19 cellular contexts compared by ENCODE assay signal in genomic region chr6:63236398-63236817, GRCh38. TPM values are rescaled to one million over a fixed set of nuclear protein-coding genes. Genes with fewer than 3 reads are reported as not detected.
DNase-seq lines count a peak whose midpoint lies in the region; ATAC-seq, FAIRE-seq and TF ChIP-seq lines count a peak whose summit lies in the region.
"Had no signal": no experiment of that assay in that cellular context is flagged by ENCODE, and none has a peak within 500 bp of the region (broad histone marks: within the 10 kb centered on the region; RNA-seq: fewer than 3 reads in every experiment).

No MANE protein-coding gene starts in this region.

- no peak overlapping the region for H2BK20ac ChIP-seq in H9 (ENCODE audit: low read depth, low read length, poor library complexity, severe bottlenecking)
- no peak overlapping the region for H2BK20ac ChIP-seq in H1 (ENCODE audit: low read length)

- H3K9ac ChIP-seq in H9 (ENCODE audit: extremely low read depth, insufficient read length, low read length) (no peak overlapping the region), H1 (replicated peaks in 1 of 4; ENCODE audit: extremely low read depth in 1 of 4, low read depth in 3 of 4, low read length in 3 of 4) (no peak overlapping the region; a peak in 1 of 7 replicates), HepG2 (ENCODE audit: insufficient read depth, low read depth, low read length) (no peak overlapping the region)

- peaks cover 6 to 10% of the 10 kb centered on the region in 2 experiments; a peak in 4 of 5 replicates for H3K9me3 Mint-ChIP-seq in H9
- H3K9me3 Mint-ChIP-seq in activated T-helper 17 cell treated with anti-CD3 and anti-CD28 coated beads, Interleukin-2, amount 50 U/mL, for 72 hours, result peaks cover 4% of the 10 kb centered on the region

- H3K27me3 ChIP-seq in H9 (ENCODE audit: insufficient read depth, low read length), result no peaks in the 10 kb centered on the region; the same call in 1 of the 2 replicates
- H3K27me3 ChIP-seq in H1 (replicated peaks in 1 of 4; ENCODE audit: control insufficient read depth in 3 of 4, extremely low read depth in 1 of 4, insufficient read depth in 3 of 4, low read length in 3 of 4), result peaks cover 0 to 4% (median 2%) of the 10 kb centered on the region in 4 experiments; a peak in 4 of 7 replicates
- H3K27me3 ChIP-seq in HepG2 (ENCODE audit: control insufficient read depth in 1 of 2, insufficient read depth in 2 of 2, low read length in 2 of 2), result 0 out of 5 replicates have a peak, but pooled peaks cover 0 to 1% of the 10 kb centered on the region in 2 experiments

- ATAC-seq in GM18511 (IDR thresholded peaks at IDR 0.05; ENCODE audit: unreplicated experiment) (peak; percentile 72), HepG2 (no peak), sciatic nerve (no peak)
- no peak for ATAC-seq in activated T-helper 17 cell treated with anti-CD3 and anti-CD28 coated beads, Interleukin-2, amount 50 U/mL, for 72 hours (replicated peaks)
- ATAC-seq: naive thymus-derived CD4-positive, alpha-beta T cell; PC-3; psoas muscle; SK-N-SH treated with all-trans-retinoic acid at 6 μM for 48 hours had no signal

- H3K36me3 ChIP-seq in H1 (ENCODE audit: control insufficient read depth in 2 of 4, insufficient read depth in 4 of 4, low read length in 3 of 4) (no peaks in the 10 kb centered on the region), HepG2 (replicated peaks in 1 of 2; ENCODE audit: control insufficient read depth in 1 of 2, insufficient read depth in 2 of 2, low read length in 2 of 2) (no peaks in the 10 kb centered on the region)

- H2BK120ac ChIP-seq in H9 (ENCODE audit: low read depth, low read length, poor library complexity, severe bottlenecking) (no peak overlapping the region), H1 (replicated peaks; ENCODE audit: low read depth, low read length) (no peak overlapping the region)

- FAIRE-seq in H1 (lab: Jason Lieb, UNC) (peak; percentile 95), HepG2 (lab: Jason Lieb, UNC) (no peak)
- FAIRE-seq: frontal cortex had no signal

- no peak for TF ChIP-seq POLR2A in H1 (IDR thresholded peaks at IDR 0.05; ENCODE audit: control extremely low read depth in 1 of 2, low read depth in 2 of 2, low read length in 2 of 2)
- no peak for TF ChIP-seq POLR2A in HepG2 (IDR thresholded peaks at IDR 0.05; ENCODE audit: insufficient read depth in 1 of 2, low read depth in 2 of 2, low read length in 2 of 2)

- TF ChIP-seq EP300 in H1 (IDR thresholded peaks at IDR 0.05; ENCODE audit: borderline replicate concordance in 1 of 2, low read depth in 2 of 2, low read length in 2 of 2), result no peak
- TF ChIP-seq EP300 in HepG2 (IDR thresholded peaks at IDR 0.05; ENCODE audit: low read depth in 2 of 2, low read length in 2 of 2), result no peak
- TF ChIP-seq EP300 in HepG2 (CRISPR knock-in tag; IDR thresholded peaks at IDR 0.05; ENCODE audit: borderline replicate concordance), result no peak

- no peak overlapping the region for H2BK5ac ChIP-seq in H9 (ENCODE audit: insufficient read length, low read length)
- no peak overlapping the region for H2BK5ac ChIP-seq in H1 (ENCODE audit: low read depth, low read length)

- no peaks in the 10 kb centered on the region for H4K20me1 ChIP-seq in H9 (ENCODE audit: control insufficient read depth, insufficient read depth, insufficient read length)
- no peaks in the 10 kb centered on the region for H4K20me1 ChIP-seq in H1 (replicated peaks in 1 of 2; ENCODE audit: control insufficient read depth in 1 of 2, insufficient read depth in 2 of 2, low read length in 2 of 2)
- H4K20me1 ChIP-seq in HepG2 (ENCODE audit: insufficient read depth, low read length), result no peaks in the 10 kb centered on the region

- H3K4me3 Mint-ChIP-seq in H9, result no peak overlapping the region
- no peak overlapping the region for H3K4me3 Mint-ChIP-seq in activated T-helper 17 cell treated with anti-CD3 and anti-CD28 coated beads, Interleukin-2, amount 50 U/mL, for 72 hours
- H3K4me3 Mint-ChIP-seq: naive thymus-derived CD4-positive, alpha-beta T cell had no signal

- no peak overlapping the region for H4K8ac ChIP-seq in H9 (replicated peaks; ENCODE audit: insufficient read length, low read depth, low read length)
- no peak overlapping the region for H4K8ac ChIP-seq in H1 (ENCODE audit: extremely low read depth, insufficient read depth, low read length)

- no peak overlapping the region for H3K56ac ChIP-seq in H9 (ENCODE audit: insufficient read length, low read depth, low read length)
- H3K56ac ChIP-seq in H1 (replicated peaks; ENCODE audit: insufficient read length, low read depth, low read length), result no peak overlapping the region

- H3K27ac Mint-ChIP-seq in H9, result peak overlapping the region in 1 of 3 experiments; percentile 12; a peak in 1 of 7 replicates
- no peak overlapping the region for H3K27ac Mint-ChIP-seq in activated T-helper 17 cell treated with anti-CD3 and anti-CD28 coated beads, Interleukin-2, amount 50 U/mL, for 72 hours
- H3K27ac Mint-ChIP-seq: naive thymus-derived CD4-positive, alpha-beta T cell had no signal

- TF ChIP-seq RAD21 in H1 (IDR thresholded peaks at IDR 0.05 in 1 of 2, conservative IDR thresholded peaks at IDR 0.05 in 1 of 2; ENCODE audit: low read depth in 2 of 2, low read length in 2 of 2) (peak; percentile 30 to 41; a peak in 3 of 4 replicates), HepG2 (CRISPR knock-in tag; IDR thresholded peaks at IDR 0.05) (no peak)

- TF ChIP-seq CTCF in H9 (conservative IDR thresholded peaks at IDR 0.05), result 0 out of 3 replicates have a peak, but pooled peaks have one; percentile 8
- TF ChIP-seq CTCF in H1 (IDR thresholded peaks at IDR 0.05; ENCODE audit: control extremely low read depth in 1 of 3, insufficient read depth in 1 of 3, low read depth in 1 of 3, low read length in 3 of 3), result peak in 1 of 3 experiments; percentile 27; a peak in 1 of 4 replicates
- TF ChIP-seq CTCF in HepG2 (CRISPR knock-in tag; IDR thresholded peaks at IDR 0.05), result no peak

- in situ Hi-C loops in HepG2 (cut with HindIII; ENCODE audit: extremely low pct_ligation_motif_present, low pct_unique_long_range_greater_than_20kb), result no loop called here

- H4K5ac ChIP-seq in H9 (ENCODE audit: insufficient read length, low read depth, low read length), result no peak overlapping the region
- H4K5ac ChIP-seq in H1 (ENCODE audit: insufficient read length, low read depth, low read length), result no peak overlapping the region

- H2BK15ac ChIP-seq in H9 (ENCODE audit: low read depth, low read length) (no peak overlapping the region), H1 (ENCODE audit: low read length) (no peak overlapping the region)

- H3K23ac ChIP-seq in H9 (ENCODE audit: insufficient read length, low read depth, low read length) (no peak overlapping the region), H1 (ENCODE audit: insufficient read length) (no peak overlapping the region)

- intact Hi-C loops in HepG2 (cut with micrococcal nuclease; ENCODE audit: unreplicated experiment), result no loop called here
- intact Hi-C loops in sciatic nerve (cut with DNase I), result no loop called here

- no CpG with 5 or more reads among the region's 3 CpGs for WGBS in H9 (ENCODE audit: extremely low coverage, insufficient read length, low lambda C conversion rate)
- 43% methylated on average over 3 of the region's 3 CpGs; no CpG with 5 or more reads in 1 of the 2 experiments for WGBS in H1 (ENCODE audit: extremely low coverage in 1 of 2, insufficient coverage in 1 of 2, insufficient read length in 1 of 2, insufficient replicate concordance in 2 of 2, low coverage in 1 of 2, low lambda C conversion rate in 2 of 2, missing lambda C conversion rate in 1 of 2), 2 experiments
- WGBS in HepG2 (ENCODE audit: low lambda C conversion rate), result 6% methylated on average over 3 of the region's 3 CpGs

- peaks cover 0 to 5% (median 0%) of the 10 kb centered on the region in 3 experiments; a peak in 2 of 7 replicates for H3K36me3 Mint-ChIP-seq in H9 (ENCODE audit: insufficient read depth in 1 of 3, low read depth in 3 of 3)
- H3K36me3 Mint-ChIP-seq in activated T-helper 17 cell treated with anti-CD3 and anti-CD28 coated beads, Interleukin-2, amount 50 U/mL, for 72 hours (ENCODE audit: low read depth), result no peaks in the 10 kb centered on the region

- peaks cover 14% of the 10 kb centered on the region for H3K27me3 Mint-ChIP-seq in H9 (ENCODE audit: low read depth)
- H3K27me3 Mint-ChIP-seq in activated T-helper 17 cell treated with anti-CD3 and anti-CD28 coated beads, Interleukin-2, amount 50 U/mL, for 72 hours, result no peaks in the 10 kb centered on the region

- H2BK12ac ChIP-seq in H9 (ENCODE audit: insufficient read length, low read depth, low read length), result no peak overlapping the region
- H2BK12ac ChIP-seq in H1 (ENCODE audit: low read depth, low read length), result no peak overlapping the region

- no peak overlapping the region for H3K4me3 ChIP-seq in H1 (ENCODE audit: extremely low read depth in 1 of 4, insufficient read depth in 2 of 4, low read depth in 3 of 4, low read length in 4 of 4)
- no peak overlapping the region for H3K4me3 ChIP-seq in HepG2 (replicated peaks in 1 of 3; ENCODE audit: insufficient read depth in 1 of 3, low read depth in 2 of 3, low read length in 3 of 3)
- H3K4me3 ChIP-seq: psoas muscle had no signal

- H2AFZ ChIP-seq in H9 (ENCODE audit: low read length) (no peak overlapping the region), H1 (ENCODE audit: low read length) (no peak overlapping the region), HepG2 (ENCODE audit: low read length) (no peak overlapping the region)

- H3K14ac ChIP-seq in H9 (ENCODE audit: insufficient read depth, low read length), result no peak overlapping the region
- H3K14ac ChIP-seq in H1 (ENCODE audit: insufficient read length), result no peak overlapping the region

- H3K4ac ChIP-seq in H9 (ENCODE audit: low read depth, low read length) (no peak overlapping the region), H1 (replicated peaks; ENCODE audit: insufficient read length, low read depth, low read length) (no peak overlapping the region)

- no peaks in the 10 kb centered on the region for H3K9me3 ChIP-seq in H9 (ENCODE audit: control insufficient read depth, low read depth, low read length)
- H3K9me3 ChIP-seq in H1 (ENCODE audit: insufficient read depth in 2 of 2, low read depth in 1 of 2, low read length in 1 of 2), result no peaks in the 10 kb centered on the region
- H3K9me3 ChIP-seq in HepG2 (ENCODE audit: low read length), result no peaks in the 10 kb centered on the region
- H3K9me3 ChIP-seq: psoas muscle had no signal

- H3K23me2 ChIP-seq in H9 (ENCODE audit: insufficient read length, low read depth, low read length, poor library complexity, severe bottlenecking), result no peaks in the 10 kb centered on the region
- H3K23me2 ChIP-seq in H1 (ENCODE audit: low read depth, low read length), result no peaks in the 10 kb centered on the region; the same call in 1 of the 2 replicates

- H3K27ac ChIP-seq in H9 (ENCODE audit: insufficient read length, low read depth, low read length), result no peak overlapping the region
- no peak overlapping the region for H3K27ac ChIP-seq in H1 (ENCODE audit: low read depth, low read length)
- H3K27ac ChIP-seq in HepG2 (ENCODE audit: extremely low read length, insufficient read depth, low read length), result no peak overlapping the region
- H3K27ac ChIP-seq: psoas muscle had no signal

- H2AK5ac ChIP-seq in H9 (ENCODE audit: insufficient read length, low read length) (no peak overlapping the region), H1 (ENCODE audit: low read depth, low read length) (no peak overlapping the region)

- CTCF ChIA-PET in H1 (lab: Charles Lee; ENCODE audit: partially characterized antibody), result interaction anchor here (1.0 to 1.2 kb wide), 2 partner anchors 14 to 37 kb away, joined by 3 read pairs; no protein-coding TSS in a partner anchor
- CTCF ChIA-PET in HepG2 (lab: Yijun Ruan, JAX; ENCODE audit: low intra/inter-chr PET ratio, low total read pairs), result no interaction called here

- 0 out of 2 replicates have a peak, but pooled peaks cover 2% of the 10 kb centered on the region for H3K4me1 ChIP-seq in H9 (ENCODE audit: insufficient read depth, low read length)
- peaks cover 0 to 8% (median 3%) of the 10 kb centered on the region in 4 experiments; a peak in 4 of 7 replicates for H3K4me1 ChIP-seq in H1 (replicated peaks in 1 of 4; ENCODE audit: control insufficient read depth in 3 of 4, insufficient read depth in 4 of 4, low read length in 3 of 4)
- no peaks in the 10 kb centered on the region for H3K4me1 ChIP-seq in HepG2 (ENCODE audit: insufficient read depth, low read length)
- H3K4me1 ChIP-seq: psoas muscle had no signal

- H3K79me2 ChIP-seq in H9 (ENCODE audit: insufficient read depth, low read length) (no peaks in the 10 kb centered on the region), H1 (ENCODE audit: control insufficient read depth in 1 of 2, insufficient read depth in 2 of 2, low read length in 2 of 2) (no peaks in the 10 kb centered on the region), HepG2 (ENCODE audit: insufficient read depth, low read length) (no peaks in the 10 kb centered on the region)

- POLR2A ChIA-PET in H1 (lab: Charles Lee; ENCODE audit: partially characterized antibody) (no interaction called here), HepG2 (lab: Yijun Ruan, JAX) (no interaction called here)

- BruUV-seq in HepG2 (replicated peaks; lab: Mats Ljungman, UMichigan), result no TSS peak

- H3K18ac ChIP-seq in H9 (ENCODE audit: insufficient read length, low read depth, low read length), result no peak overlapping the region
- H3K18ac ChIP-seq in H1 (ENCODE audit: extremely low read depth, low read length), result no peak overlapping the region

- H3K4me2 ChIP-seq in H9 (ENCODE audit: insufficient read depth, insufficient read length, low read length) (no peak overlapping the region), H1 (ENCODE audit: insufficient read depth in 1 of 2, low read depth in 2 of 2, low read length in 2 of 2) (peak overlapping the region; percentile 12 to 25; a peak in 2 of 4 replicates), HepG2 (ENCODE audit: low read depth, low read length) (no peak overlapping the region)

- H3K4me1 Mint-ChIP-seq in H9, result peaks cover 9 to 11% of the 10 kb centered on the region in 2 experiments
- H3K4me1 Mint-ChIP-seq in activated T-helper 17 cell treated with anti-CD3 and anti-CD28 coated beads, Interleukin-2, amount 50 U/mL, for 72 hours, result no peaks in the 10 kb centered on the region
- H3K4me1 Mint-ChIP-seq: naive thymus-derived CD4-positive, alpha-beta T cell had no signal

- DNase-seq in H9, result peak; percentile 38
- DNase-seq in Kasumi-1 (lab: John Stamatoyannopoulos, UW), result peak; percentile 68 to 83
- no peak for DNase-seq in H1 (ENCODE audit: low read depth in 1 of 2, low spot score in 2 of 2)
- DNase-seq in HepG2 (ENCODE audit: low spot score), result no peak
- DNase-seq in EL, result no peak
- DNase-seq in sciatic nerve (ENCODE audit: low spot score), result no peak
- DNase-seq: activated CD8-positive, alpha-beta memory T cell treated with anti-CD3 and anti-CD28 coated beads for 24 hours; activated effector memory CD4-positive, alpha-beta T cell treated with Interleukin-2 at 50 U/mL for 16 hours; aorta; KG1; naive thymus-derived CD4-positive, alpha-beta T cell; NCI-H1417 treated with DMSO at 0.1 percent for 48 hours; NCI-H446 treated with DMSO at 0.1 percent for 48 hours; PC-3; psoas muscle had no signal

- H4K91ac ChIP-seq in H9 (ENCODE audit: insufficient read length, low read depth, low read length), result no peak overlapping the region
- no peak overlapping the region for H4K91ac ChIP-seq in H1 (replicated peaks; ENCODE audit: insufficient read length, low read length)

- H3T11ph ChIP-seq in H9 (ENCODE audit: low read length), result no peak overlapping the region

- H3K79me1 ChIP-seq in H9 (ENCODE audit: insufficient read depth, low read depth, low read length, poor library complexity, severe bottlenecking) (no peaks in the 10 kb centered on the region), H1 (ENCODE audit: low read depth, low read length) (no peaks in the 10 kb centered on the region)

RNA-seq across cellular contexts. Expression of gene FKBP1C, which starts 25.1 kb away (rescaled TPM):
- total RNA-seq in H9 (2021) (0.52 and 1.2 TPM in 2 replicates), HepG2 (2016; rRNA removed; fragmentation: Illumina TruSeq; extraction: Trizol) (0.53 and 0.64 TPM in 2 replicates), sciatic nerve (0.89 TPM)
- 0.74 and 1.2 TPM in 2 replicates for total RNA-seq in H1 (2021; fragmentation: NEBNext Ultra II Directional; extraction: Animal tissue kit (Norgen Biotek cat#: 25700))
- polyA plus RNA-seq in H1 (2011; rRNA removed) (0.57 and 1.0 TPM in 2 replicates), HepG2 (2011; rRNA removed) (1.9 and 3.2 TPM in 2 replicates)
- 0.78 TPM for polyA plus RNA-seq in H1 (2011; cell fraction: cytosol; rRNA removed)
- polyA plus RNA-seq in H1 (2011; cell fraction: nucleus; rRNA removed), result 0.84 TPM
- 2.5 to 5.9 TPM (median 3.6 TPM) in 4 replicates for polyA plus RNA-seq in H1 (2012, experiment 1 of 2)
- polyA plus RNA-seq in H1 (2012, experiment 2 of 2), result 1.3 TPM
- 0.61 TPM for polyA plus RNA-seq in H1 (2013, experiment 1 of 2)
- 0.63 TPM for polyA plus RNA-seq in H1 (2013, experiment 2 of 2)
- polyA minus RNA-seq in H1 (2011; rRNA and poly(A)+ RNA removed), result 2.0 and 2.3 TPM in 2 replicates
- not detected for polyA minus RNA-seq in H1 (2011; cell fraction: cytosol; rRNA and poly(A)+ RNA removed)
- polyA minus RNA-seq in H1 (2011; cell fraction: nucleus; rRNA and poly(A)+ RNA removed), result not detected
- 0.18 and 0.20 TPM in 2 replicates for total RNA-seq in HepG2 (2016; cell fraction: cytosol; rRNA removed; fragmentation: Illumina TruSeq; extraction: Trizol; ENCODE audit: low read depth)
- 0.56 and 0.58 TPM in 2 replicates for total RNA-seq in HepG2 (2016; cell fraction: insoluble cytoplasmic fraction; rRNA removed; fragmentation: Illumina TruSeq; extraction: Trizol)
- total RNA-seq in HepG2 (2016; cell fraction: membrane; rRNA removed; fragmentation: Illumina TruSeq; extraction: Trizol), result 0.46 and 0.62 TPM in 2 replicates
- total RNA-seq in HepG2 (2016; cell fraction: nucleus; rRNA removed; fragmentation: Illumina TruSeq; extraction: Trizol), result 0.25 and 0.56 TPM in 2 replicates
- polyA plus RNA-seq in HepG2 (2011; cell fraction: cytosol; rRNA removed), result 0.83 and 1.8 TPM in 2 replicates
- 0.18 and 0.35 TPM in 2 replicates for polyA plus RNA-seq in HepG2 (2011; cell fraction: nucleus; rRNA removed)
- 3.7 and 6.8 TPM in 2 replicates for polyA plus RNA-seq in HepG2 (2012)
- polyA plus RNA-seq in HepG2 (2016; cell fraction: cytosol; fragmentation: Illumina TruSeq; extraction: Trizol; ENCODE audit: low read depth), result 0.45 and 0.50 TPM in 2 replicates
- polyA plus RNA-seq in HepG2 (2016; cell fraction: insoluble cytoplasmic fraction; fragmentation: Illumina TruSeq; extraction: Trizol; ENCODE audit: low read depth), result 2.5 and 2.8 TPM in 2 replicates
- 0.88 and 1.0 TPM in 2 replicates for polyA plus RNA-seq in HepG2 (2016; cell fraction: membrane; fragmentation: Illumina TruSeq; extraction: Trizol; ENCODE audit: low read depth)
- 0.73 and 1.1 TPM in 2 replicates for polyA plus RNA-seq in HepG2 (2016; cell fraction: nucleus; fragmentation: Illumina TruSeq; extraction: Trizol; ENCODE audit: insufficient read depth, low read depth)
- 0.33 and 0.72 TPM in 2 replicates for polyA minus RNA-seq in HepG2 (2011; rRNA and poly(A)+ RNA removed; ENCODE audit: low replicate concordance)
- not detected in 2 replicates for polyA minus RNA-seq in HepG2 (2011; cell fraction: cytosol; rRNA and poly(A)+ RNA removed)
- not detected in 2 replicates for polyA minus RNA-seq in HepG2 (2011; cell fraction: nucleus; rRNA and poly(A)+ RNA removed)
- under 1 TPM in 1 of 2 donors, not detected in 1; 0.19 TPM for total RNA-seq in activated T-helper 17 cell treated with anti-CD3 and anti-CD28 coated beads, Interleukin-2, amount 50 U/mL, for 72 hours

Comparison
In these comparisons a context has a peak if more than half of its experiments do, and no peak if none do; other contexts are left out.
1. DNase-seq: peak in H9 (single experiment) and Kasumi-1 (2 of 2); none in H1 (0 of 2), HepG2 (single experiment), EL (single experiment) and sciatic nerve (single experiment).
2. H3K4me2 ChIP-seq: peak in H1 (2 of 2); none in H9 (single experiment) and HepG2 (single experiment).